1 cellular context compared by ENCODE assay signal in the genomic region with DNA sequence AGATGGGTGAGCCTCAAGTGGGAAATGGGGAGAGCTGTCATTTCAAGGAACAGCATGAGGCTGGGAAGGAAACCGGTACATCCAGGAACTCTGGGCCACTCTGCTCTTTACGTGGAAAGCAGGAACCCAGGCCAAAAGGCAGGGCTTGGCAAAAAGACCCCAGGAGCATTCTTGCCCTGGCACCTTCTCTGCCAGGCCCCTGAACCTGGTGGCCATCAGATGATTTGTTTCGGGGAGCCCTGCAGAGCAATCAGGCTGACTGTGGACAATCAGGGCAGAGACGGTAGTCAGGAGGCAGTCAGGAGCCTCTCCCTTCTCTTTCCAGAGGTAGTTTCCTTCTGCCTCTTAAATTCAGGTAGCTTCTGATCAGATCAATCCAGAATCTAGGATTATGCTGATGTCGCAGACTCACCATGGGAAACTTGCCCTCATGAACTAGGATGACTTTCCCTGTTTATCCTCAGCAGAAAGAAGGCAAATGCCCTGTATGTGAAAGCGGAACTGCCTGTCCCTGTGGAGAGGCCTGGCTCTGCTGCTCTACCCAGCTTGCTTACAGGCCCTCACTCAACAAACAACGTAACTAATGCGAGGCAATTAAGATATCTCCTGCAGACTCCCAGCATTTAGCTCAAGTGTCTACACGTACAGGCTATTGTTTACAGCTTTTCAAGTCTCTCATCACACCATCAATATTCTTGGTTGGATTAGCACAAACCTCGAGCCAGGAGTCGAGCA.
TF ChIP-seq lines count a peak whose summit lies in the region.

No MANE protein-coding gene starts in this region.

TF ChIP-seq in GM23338, 12 proteins besides CTCF, POLR2A, EP300 and RAD21 (continued from another document):
- TF ChIP-seq, protein P1, sequence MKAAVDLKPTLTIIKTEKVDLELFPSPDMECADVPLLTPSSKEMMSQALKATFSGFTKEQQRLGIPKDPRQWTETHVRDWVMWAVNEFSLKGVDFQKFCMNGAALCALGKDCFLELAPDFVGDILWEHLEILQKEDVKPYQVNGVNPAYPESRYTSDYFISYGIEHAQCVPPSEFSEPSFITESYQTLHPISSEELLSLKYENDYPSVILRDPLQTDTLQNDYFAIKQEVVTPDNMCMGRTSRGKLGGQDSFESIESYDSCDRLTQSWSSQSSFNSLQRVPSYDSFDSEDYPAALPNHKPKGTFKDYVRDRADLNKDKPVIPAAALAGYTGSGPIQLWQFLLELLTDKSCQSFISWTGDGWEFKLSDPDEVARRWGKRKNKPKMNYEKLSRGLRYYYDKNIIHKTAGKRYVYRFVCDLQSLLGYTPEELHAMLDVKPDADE (IDR thresholded peaks at IDR 0.05), result no peak
- TF ChIP-seq POLR2AphosphoS5 (IDR thresholded peaks at IDR 0.05; ENCODE audit: low read depth), result no peak
- no peak for TF ChIP-seq STAT1 (IDR thresholded peaks at IDR 0.05; ENCODE audit: unreplicated experiment)
- TF ChIP-seq EZH2 (IDR thresholded peaks at IDR 0.05; ENCODE audit: low read depth, unreplicated experiment), result no peak
- no peak for TF ChIP-seq JUNB (IDR thresholded peaks at IDR 0.05; ENCODE audit: unreplicated experiment)
- TF ChIP-seq, protein P2, sequence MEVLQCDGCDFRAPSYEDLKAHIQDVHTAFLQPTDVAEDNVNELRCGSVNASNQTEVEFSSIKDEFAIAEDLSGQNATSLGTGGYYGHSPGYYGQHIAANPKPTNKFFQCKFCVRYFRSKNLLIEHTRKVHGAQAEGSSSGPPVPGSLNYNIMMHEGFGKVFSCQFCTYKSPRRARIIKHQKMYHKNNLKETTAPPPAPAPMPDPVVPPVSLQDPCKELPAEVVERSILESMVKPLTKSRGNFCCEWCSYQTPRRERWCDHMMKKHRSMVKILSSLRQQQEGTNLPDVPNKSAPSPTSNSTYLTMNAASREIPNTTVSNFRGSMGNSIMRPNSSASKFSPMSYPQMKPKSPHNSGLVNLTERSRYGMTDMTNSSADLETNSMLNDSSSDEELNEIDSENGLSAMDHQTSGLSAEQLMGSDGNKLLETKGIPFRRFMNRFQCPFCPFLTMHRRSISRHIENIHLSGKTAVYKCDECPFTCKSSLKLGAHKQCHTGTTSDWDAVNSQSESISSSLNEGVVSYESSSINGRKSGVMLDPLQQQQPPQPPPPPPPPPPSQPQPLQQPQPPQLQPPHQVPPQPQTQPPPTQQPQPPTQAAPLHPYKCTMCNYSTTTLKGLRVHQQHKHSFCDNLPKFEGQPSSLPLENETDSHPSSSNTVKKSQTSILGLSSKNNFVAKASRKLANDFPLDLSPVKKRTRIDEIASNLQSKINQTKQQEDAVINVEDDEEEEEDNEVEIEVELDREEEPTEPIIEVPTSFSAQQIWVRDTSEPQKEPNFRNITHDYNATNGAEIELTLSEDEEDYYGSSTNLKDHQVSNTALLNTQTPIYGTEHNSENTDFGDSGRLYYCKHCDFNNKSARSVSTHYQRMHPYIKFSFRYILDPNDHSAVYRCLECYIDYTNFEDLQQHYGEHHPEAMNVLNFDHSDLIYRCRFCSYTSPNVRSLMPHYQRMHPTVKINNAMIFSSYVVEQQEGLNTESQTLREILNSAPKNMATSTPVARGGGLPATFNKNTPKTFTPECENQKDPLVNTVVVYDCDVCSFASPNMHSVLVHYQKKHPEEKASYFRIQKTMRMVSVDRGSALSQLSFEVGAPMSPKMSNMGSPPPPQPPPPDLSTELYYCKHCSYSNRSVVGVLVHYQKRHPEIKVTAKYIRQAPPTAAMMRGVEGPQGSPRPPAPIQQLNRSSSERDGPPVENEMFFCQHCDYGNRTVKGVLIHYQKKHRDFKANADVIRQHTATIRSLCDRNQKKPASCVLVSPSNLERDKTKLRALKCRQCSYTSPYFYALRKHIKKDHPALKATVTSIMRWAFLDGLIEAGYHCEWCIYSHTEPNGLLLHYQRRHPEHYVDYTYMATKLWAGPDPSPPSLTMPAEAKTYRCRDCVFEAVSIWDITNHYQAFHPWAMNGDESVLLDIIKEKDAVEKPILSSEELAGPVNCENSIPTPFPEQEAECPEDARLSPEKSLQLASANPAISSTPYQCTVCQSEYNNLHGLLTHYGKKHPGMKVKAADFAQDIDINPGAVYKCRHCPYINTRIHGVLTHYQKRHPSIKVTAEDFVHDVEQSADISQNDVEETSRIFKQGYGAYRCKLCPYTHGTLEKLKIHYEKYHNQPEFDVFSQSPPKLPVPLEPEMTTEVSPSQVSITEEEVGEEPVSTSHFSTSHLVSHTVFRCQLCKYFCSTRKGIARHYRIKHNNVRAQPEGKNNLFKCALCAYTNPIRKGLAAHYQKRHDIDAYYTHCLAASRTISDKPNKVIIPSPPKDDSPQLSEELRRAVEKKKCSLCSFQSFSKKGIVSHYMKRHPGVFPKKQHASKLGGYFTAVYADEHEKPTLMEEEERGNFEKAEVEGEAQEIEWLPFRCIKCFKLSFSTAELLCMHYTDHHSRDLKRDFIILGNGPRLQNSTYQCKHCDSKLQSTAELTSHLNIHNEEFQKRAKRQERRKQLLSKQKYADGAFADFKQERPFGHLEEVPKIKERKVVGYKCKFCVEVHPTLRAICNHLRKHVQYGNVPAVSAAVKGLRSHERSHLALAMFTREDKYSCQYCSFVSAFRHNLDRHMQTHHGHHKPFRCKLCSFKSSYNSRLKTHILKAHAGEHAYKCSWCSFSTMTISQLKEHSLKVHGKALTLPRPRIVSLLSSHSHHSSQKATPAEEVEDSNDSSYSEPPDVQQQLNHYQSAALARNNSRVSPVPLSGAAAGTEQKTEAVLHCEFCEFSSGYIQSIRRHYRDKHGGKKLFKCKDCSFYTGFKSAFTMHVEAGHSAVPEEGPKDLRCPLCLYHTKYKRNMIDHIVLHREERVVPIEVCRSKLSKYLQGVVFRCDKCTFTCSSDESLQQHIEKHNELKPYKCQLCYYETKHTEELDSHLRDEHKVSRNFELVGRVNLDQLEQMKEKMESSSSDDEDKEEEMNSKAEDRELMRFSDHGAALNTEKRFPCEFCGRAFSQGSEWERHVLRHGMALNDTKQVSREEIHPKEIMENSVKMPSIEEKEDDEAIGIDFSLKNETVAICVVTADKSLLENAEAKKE (CRISPR knock-in tag; IDR thresholded peaks at IDR 0.05), result no peak
